Comparison of ENCODE assay signal across 8 cellular contexts in the genomic region with DNA sequence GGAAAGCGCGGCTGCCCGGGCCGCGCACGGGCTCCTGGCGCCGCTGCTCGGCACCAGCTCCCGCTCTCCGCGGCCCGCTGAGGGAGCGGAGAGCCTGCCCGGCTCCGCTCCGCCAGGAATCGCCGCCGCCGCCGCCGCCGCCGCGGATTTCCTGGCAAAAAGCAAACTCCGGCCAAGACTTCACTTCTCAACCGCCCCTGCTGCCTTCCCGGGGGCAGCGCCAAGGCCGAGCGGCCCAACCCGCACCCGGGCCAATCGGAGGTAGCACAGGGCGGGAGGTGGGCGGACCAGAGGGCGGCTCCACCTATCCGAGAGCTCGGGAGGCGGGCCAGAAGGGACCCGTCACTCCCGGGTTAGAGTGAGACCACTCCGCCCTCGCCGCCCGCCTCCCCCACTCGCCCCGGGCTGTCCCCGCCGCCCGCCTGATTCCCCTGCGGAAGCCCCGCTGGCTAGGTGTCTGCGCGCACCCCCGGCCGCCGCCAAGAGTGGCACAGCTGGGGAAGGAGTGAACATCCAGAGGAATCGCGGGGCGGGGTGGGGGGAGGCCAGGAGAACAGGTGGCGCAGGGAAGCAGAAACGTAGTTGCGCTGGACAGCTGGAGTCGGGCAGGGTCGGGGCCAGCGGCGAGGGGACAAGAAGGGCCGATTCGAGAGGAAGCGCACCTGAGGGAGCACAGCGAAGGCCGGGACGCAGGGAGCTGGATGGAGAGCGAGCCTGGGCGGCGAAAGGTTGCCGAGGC. TPM values are rescaled to one million over a fixed set of nuclear protein-coding genes. Genes with fewer than 3 reads are reported as not detected.
DNase-seq lines count a peak whose midpoint lies in the region; ATAC-seq and TF ChIP-seq lines count a peak whose summit lies in the region.

TSS of gene LNX2 (minus strand) at position 153 of the 739 bp plus-strand sequence. CDS start 38,826 bp downstream, outside the sequence.

- H3K9me3 ChIP-seq in osteoblast (ENCODE audit: low read depth, low read length) (no peaks in the 10 kb centered on the region), thoracic aorta (no peaks in the 10 kb centered on the region)

- peak within 1 kb of the TSS; percentile 91 for H3K27ac Mint-ChIP-seq in activated naive CD8-positive, alpha-beta T cell
- H3K27ac Mint-ChIP-seq in glutamatergic neuron (ENCODE audit: unreplicated experiment), result peak within 1 kb of the TSS; percentile 78

- H3K27me3 ChIP-seq in osteoblast (ENCODE audit: insufficient read depth, low read length) (no peaks in the 10 kb centered on the region), thoracic aorta (replicated peaks; ENCODE audit: insufficient read depth) (no peaks in the 10 kb centered on the region)

- H3K4me3 ChIP-seq in GM08714 (ENCODE audit: low read length), result peak within 1 kb of the TSS; percentile 98
- peak within 1 kb of the TSS; percentile 94 for H3K4me3 ChIP-seq in osteoblast (ENCODE audit: insufficient read depth, low read length)
- peak within 1 kb of the TSS; percentile 90 for H3K4me3 ChIP-seq in thoracic aorta

- TF ChIP-seq CTCF in glutamatergic neuron (IDR thresholded peaks at IDR 0.05; ENCODE audit: partially characterized antibody, unreplicated experiment), result no peak
- TF ChIP-seq CTCF in osteoblast (IDR thresholded peaks at IDR 0.05; ENCODE audit: extremely low read depth, low read depth, low read length), result no peak
- no peak for TF ChIP-seq CTCF in thoracic aorta (IDR thresholded peaks at IDR 0.05)

- peak within 1 kb of the TSS; percentile 93 for H2AFZ ChIP-seq in osteoblast (ENCODE audit: low read length)

- H3K4me2 ChIP-seq in osteoblast (ENCODE audit: insufficient read depth, low read length), result peak within 1 kb of the TSS; percentile 98

- H3K36me3 Mint-ChIP-seq in activated naive CD8-positive, alpha-beta T cell, result peaks cover 16% of the 10 kb centered on the region
- no peaks in the 10 kb centered on the region for H3K36me3 Mint-ChIP-seq in glutamatergic neuron (ENCODE audit: unreplicated experiment)

- peaks cover 61% of the 10 kb centered on the region for H3K4me1 Mint-ChIP-seq in activated naive CD8-positive, alpha-beta T cell (ENCODE audit: low read depth)
- H3K4me1 Mint-ChIP-seq in glutamatergic neuron (ENCODE audit: low read depth, unreplicated experiment), result peaks cover 9% of the 10 kb centered on the region

- peaks cover 19% of the 10 kb centered on the region for H3K4me1 ChIP-seq in osteoblast (ENCODE audit: insufficient read depth, low read length)
- peaks cover 16 to 27% of the 10 kb centered on the region in 2 donors for H3K4me1 ChIP-seq in thoracic aorta (ENCODE audit: control insufficient read depth in 1 of 2, low read depth in 2 of 2)

- H3K27me3 Mint-ChIP-seq in activated naive CD8-positive, alpha-beta T cell, result no peaks in the 10 kb centered on the region
- peaks cover 5% of the 10 kb centered on the region for H3K27me3 Mint-ChIP-seq in glutamatergic neuron (ENCODE audit: unreplicated experiment)

- H3K36me3 ChIP-seq in osteoblast (ENCODE audit: insufficient read depth, low read length), result peaks cover 11% of the 10 kb centered on the region
- H3K36me3 ChIP-seq in thoracic aorta, result no peaks in the 10 kb centered on the region

- DNase-seq in NCI-H1092 treated with DMSO at 0.1 percent for 48 hours (lab: John Stamatoyannopoulos, UW) (peak; percentile 98), glutamatergic neuron (peak; percentile 99), osteoblast (ENCODE audit: insufficient read length, low spot score, missing footprints) (peak; percentile 99), thoracic aorta (ENCODE audit: low spot score) (peak; percentile 94)

- peaks cover 32% of the 10 kb centered on the region for H4K20me1 ChIP-seq in osteoblast (ENCODE audit: insufficient read depth, low read length)

- peaks cover 80% of the 10 kb centered on the region for H3K79me2 ChIP-seq in osteoblast (ENCODE audit: insufficient read depth, low read length)

- H3K9me3 Mint-ChIP-seq in activated naive CD8-positive, alpha-beta T cell (ENCODE audit: low read depth), result no peaks in the 10 kb centered on the region
- H3K9me3 Mint-ChIP-seq in glutamatergic neuron (ENCODE audit: unreplicated experiment), result peaks cover 6% of the 10 kb centered on the region

- ATAC-seq in HG02588 (IDR thresholded peaks at IDR 0.05; ENCODE audit: unreplicated experiment) (peak; percentile 87), SK-N-SH treated with all-trans-retinoic acid at 6 μM for 48 hours (peak; percentile 95), thoracic aorta (ENCODE audit: insufficient number of reproducible peaks, low FRiP score, low read depth) (peak; percentile 86)

- H3K4me3 Mint-ChIP-seq in activated naive CD8-positive, alpha-beta T cell, result peak within 1 kb of the TSS; percentile 95
- H3K4me3 Mint-ChIP-seq in glutamatergic neuron (ENCODE audit: unreplicated experiment), result peak within 1 kb of the TSS; percentile 94

- peak within 1 kb of the TSS; percentile 42 for H3K27ac ChIP-seq in osteoblast (ENCODE audit: low read depth, low read length)
- H3K27ac ChIP-seq in thoracic aorta, result peak within 1 kb of the TSS; percentile 90 to 96

TF ChIP-seq in SK-N-SH treated with all-trans-retinoic acid at 6 μM for 48 hours, 23 proteins besides CTCF, POLR2A, EP300 and RAD21 (continues in another document):
- TF ChIP-seq GLIS3 (CRISPR knock-in tag; IDR thresholded peaks at IDR 0.05) (no peak), ZNF8 (CRISPR knock-in tag; IDR thresholded peaks at IDR 0.05) (no peak), BACH2 (CRISPR knock-in tag; IDR thresholded peaks at IDR 0.05; ENCODE audit: borderline replicate concordance) (no peak), ESRRG (CRISPR knock-in tag; IDR thresholded peaks at IDR 0.05) (no peak), CSRNP3 (CRISPR knock-in tag; IDR thresholded peaks at IDR 0.05) (no peak), ARNTL (CRISPR knock-in tag; IDR thresholded peaks at IDR 0.05; ENCODE audit: borderline replicate concordance, low read depth) (no peak), TOX (CRISPR knock-in tag; IDR thresholded peaks at IDR 0.05; ENCODE audit: borderline replicate concordance) (no peak), ZFP30 (CRISPR knock-in tag; IDR thresholded peaks at IDR 0.05) (no peak), ZNF565 (CRISPR knock-in tag; conservative IDR thresholded peaks at IDR 0.05; ENCODE audit: low read depth) (no peak), ZC3H10 (CRISPR knock-in tag; IDR thresholded peaks at IDR 0.05) (no peak), PPARA (CRISPR knock-in tag; IDR thresholded peaks at IDR 0.05; ENCODE audit: borderline replicate concordance) (no peak), OSR1 (CRISPR knock-in tag; IDR thresholded peaks at IDR 0.05) (no peak), ZFP3 (CRISPR knock-in tag; IDR thresholded peaks at IDR 0.05) (no peak), SNAI2 (CRISPR knock-in tag; IDR thresholded peaks at IDR 0.05) (no peak), CSDC2 (CRISPR knock-in tag; IDR thresholded peaks at IDR 0.05) (no peak), RARB (CRISPR knock-in tag; IDR thresholded peaks at IDR 0.05) (no peak)
- TF ChIP-seq, protein P1, sequence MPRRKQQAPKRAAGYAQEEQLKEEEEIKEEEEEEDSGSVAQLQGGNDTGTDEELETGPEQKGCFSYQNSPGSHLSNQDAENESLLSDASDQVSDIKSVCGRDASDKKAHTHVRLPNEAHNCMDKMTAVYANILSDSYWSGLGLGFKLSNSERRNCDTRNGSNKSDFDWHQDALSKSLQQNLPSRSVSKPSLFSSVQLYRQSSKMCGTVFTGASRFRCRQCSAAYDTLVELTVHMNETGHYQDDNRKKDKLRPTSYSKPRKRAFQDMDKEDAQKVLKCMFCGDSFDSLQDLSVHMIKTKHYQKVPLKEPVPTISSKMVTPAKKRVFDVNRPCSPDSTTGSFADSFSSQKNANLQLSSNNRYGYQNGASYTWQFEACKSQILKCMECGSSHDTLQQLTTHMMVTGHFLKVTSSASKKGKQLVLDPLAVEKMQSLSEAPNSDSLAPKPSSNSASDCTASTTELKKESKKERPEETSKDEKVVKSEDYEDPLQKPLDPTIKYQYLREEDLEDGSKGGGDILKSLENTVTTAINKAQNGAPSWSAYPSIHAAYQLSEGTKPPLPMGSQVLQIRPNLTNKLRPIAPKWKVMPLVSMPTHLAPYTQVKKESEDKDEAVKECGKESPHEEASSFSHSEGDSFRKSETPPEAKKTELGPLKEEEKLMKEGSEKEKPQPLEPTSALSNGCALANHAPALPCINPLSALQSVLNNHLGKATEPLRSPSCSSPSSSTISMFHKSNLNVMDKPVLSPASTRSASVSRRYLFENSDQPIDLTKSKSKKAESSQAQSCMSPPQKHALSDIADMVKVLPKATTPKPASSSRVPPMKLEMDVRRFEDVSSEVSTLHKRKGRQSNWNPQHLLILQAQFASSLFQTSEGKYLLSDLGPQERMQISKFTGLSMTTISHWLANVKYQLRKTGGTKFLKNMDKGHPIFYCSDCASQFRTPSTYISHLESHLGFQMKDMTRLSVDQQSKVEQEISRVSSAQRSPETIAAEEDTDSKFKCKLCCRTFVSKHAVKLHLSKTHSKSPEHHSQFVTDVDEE (CRISPR knock-in tag; IDR thresholded peaks at IDR 0.05), result no peak
- TF ChIP-seq, protein P2, sequence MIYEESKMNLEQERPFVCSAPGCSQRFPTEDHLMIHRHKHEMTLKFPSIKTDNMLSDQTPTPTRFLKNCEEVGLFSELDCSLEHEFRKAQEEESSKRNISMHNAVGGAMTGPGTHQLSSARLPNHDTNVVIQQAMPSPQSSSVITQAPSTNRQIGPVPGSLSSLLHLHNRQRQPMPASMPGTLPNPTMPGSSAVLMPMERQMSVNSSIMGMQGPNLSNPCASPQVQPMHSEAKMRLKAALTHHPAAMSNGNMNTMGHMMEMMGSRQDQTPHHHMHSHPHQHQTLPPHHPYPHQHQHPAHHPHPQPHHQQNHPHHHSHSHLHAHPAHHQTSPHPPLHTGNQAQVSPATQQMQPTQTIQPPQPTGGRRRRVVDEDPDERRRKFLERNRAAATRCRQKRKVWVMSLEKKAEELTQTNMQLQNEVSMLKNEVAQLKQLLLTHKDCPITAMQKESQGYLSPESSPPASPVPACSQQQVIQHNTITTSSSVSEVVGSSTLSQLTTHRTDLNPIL (CRISPR knock-in tag; IDR thresholded peaks at IDR 0.05; ENCODE audit: low read depth), result no peak

RNA-seq across cellular contexts. Expression of gene LNX2, which starts in this region (rescaled TPM):
- total RNA-seq in glutamatergic neuron (ENCODE audit: unreplicated experiment) (3.2 TPM), osteoblast (14.4 and 15.2 TPM in 2 replicates), thoracic aorta (1 to 10 TPM; 7.1 to 7.6 TPM)

Comparison
In these comparisons a context has a peak if more than half of its experiments do, and no peak if none do; other contexts are left out.
1. Peak in every context shown above with its lines: DNase-seq, ATAC-seq, H3K4me3 ChIP-seq and H3K27ac ChIP-seq.